In genomic region chr10:123016228-123016627, GRCh38 we compare ENCODE assay signal across 24 cellular contexts.
"Had no signal": no experiment of that assay in that cellular context is flagged by ENCODE, and none has a peak within 500 bp of the region (broad histone marks: within the 10 kb centered on the region; RNA-seq: fewer than 3 reads in every experiment).

No MANE protein-coding gene starts in this region.

- H3K27ac ChIP-seq: hepatocyte, left ventricle myocardium inferior, ovary, right atrium auricular region, skin epidermis, stomach, thoracic aorta, tibial artery, uterus had no signal

- DNase-seq: islet precursor cell; left ventricle myocardium inferior; midbrain; mucosa of descending colon; naive thymus-derived CD4-positive, alpha-beta T cell; ovary; stimulated activated CD4-positive, alpha-beta T cell treated with anti-CD3 and anti-CD28 coated beads, Interleukin-12 subunit alpha, Interleukin-12 subunit beta, amount 100 ng/mL, for 4 hours; stimulated activated CD4-positive, alpha-beta T cell treated with anti-CD3 and anti-CD28 coated beads, Interleukin-15, amount 100 ng/mL, for 24 hours; stimulated activated CD4-positive, alpha-beta T cell treated with anti-CD3 and anti-CD28 coated beads, Interleukin-2, amount 100 ng/mL, for 24 hours; stimulated activated CD4-positive, alpha-beta T cell treated with anti-CD3 and anti-CD28 coated beads, Interleukin-4, amount 100 ng/mL, for 1 hour; stimulated activated naive B cell treated with anti-CD40 and anti-IgM and Interleukin-4, amounts not matched to agents 10 μg/mL and 1 μg/mL and 100 μg/mL, for 72 hours; stimulated activated naive CD8-positive, alpha-beta T cell treated with anti-CD3 and anti-CD28 coated beads, Interleukin-15, Interleukin-2, amounts not matched to agents 100 U/mL and 50 U/mL, for 24 hours; stomach; tibial artery; trophoblast cell; uterus had no signal

- H3K4me3 Mint-ChIP-seq: memory B cell; naive thymus-derived CD4-positive, alpha-beta T cell; natural killer cell treated with Interleukin-12 subunit alpha and Interleukin-12 subunit beta and Interleukin-15 and Interleukin-18, amount 100 ng/mL, for 72 hours; stimulated activated naive B cell treated with anti-CD40 and anti-IgM and Interleukin-4, amounts not matched to agents 10 μg/mL and 1 μg/mL and 100 μg/mL, for 72 hours had no signal

- H3K27me3 Mint-ChIP-seq: memory B cell; naive thymus-derived CD4-positive, alpha-beta T cell; natural killer cell treated with Interleukin-12 subunit alpha and Interleukin-12 subunit beta and Interleukin-15 and Interleukin-18, amount 100 ng/mL, for 72 hours; progenitor cell of endocrine pancreas; stimulated activated naive B cell treated with anti-CD40 and anti-IgM and Interleukin-4, amounts not matched to agents 10 μg/mL and 1 μg/mL and 100 μg/mL, for 72 hours had no signal

- H3K9me3 Mint-ChIP-seq: memory B cell; natural killer cell treated with Interleukin-12 subunit alpha and Interleukin-12 subunit beta and Interleukin-15 and Interleukin-18, amount 100 ng/mL, for 72 hours had no signal

- H2AFZ ChIP-seq: hepatocyte had no signal

- H3K4me1 ChIP-seq: left ventricle myocardium inferior, right atrium auricular region, uterus had no signal

- H3K27ac Mint-ChIP-seq: memory B cell; natural killer cell treated with Interleukin-12 subunit alpha and Interleukin-12 subunit beta and Interleukin-15 and Interleukin-18, amount 100 ng/mL, for 72 hours; progenitor cell of endocrine pancreas; stimulated activated naive B cell treated with anti-CD40 and anti-IgM and Interleukin-4, amounts not matched to agents 10 μg/mL and 1 μg/mL and 100 μg/mL, for 72 hours had no signal

- H3K27me3 ChIP-seq: hepatocyte, ovary, right atrium auricular region, stomach, tibial artery, uterus had no signal

- H3K9me3 ChIP-seq: left ventricle myocardium inferior, mucosa of descending colon, ovary, right atrium auricular region, stomach, thoracic aorta, tibial artery, uterus had no signal

- ATAC-seq: mucosa of descending colon; naive thymus-derived CD4-positive, alpha-beta T cell; natural killer cell treated with Interleukin-12 subunit alpha and Interleukin-12 subunit beta and Interleukin-15 and Interleukin-18, amount 100 ng/mL, for 72 hours; sciatic nerve; stimulated activated naive B cell treated with anti-CD40 and anti-IgM and Interleukin-4, amounts not matched to agents 10 μg/mL and 1 μg/mL and 100 μg/mL, for 72 hours; stimulated activated naive CD8-positive, alpha-beta T cell treated with anti-CD3 and anti-CD28 coated beads, Interleukin-15, Interleukin-2, amounts not matched to agents 100 U/mL and 50 U/mL, for 24 hours had no signal

- H3K4me3 ChIP-seq: hepatocyte, left ventricle myocardium inferior, mucosa of descending colon, ovary, right atrium auricular region, skin epidermis, stomach, thoracic aorta, tibial artery, uterus had no signal

- H3K36me3 ChIP-seq: ovary, right atrium auricular region, thoracic aorta, uterus had no signal

- H3K4me2 ChIP-seq: hepatocyte had no signal

- H3K36me3 Mint-ChIP-seq: natural killer cell treated with Interleukin-12 subunit alpha and Interleukin-12 subunit beta and Interleukin-15 and Interleukin-18, amount 100 ng/mL, for 72 hours had no signal
